8 cellular contexts compared by ENCODE assay signal in genomic region chr12:91577586-91578539, GRCh38.
DNase-seq lines count a peak whose midpoint lies in the region; ATAC-seq and TF ChIP-seq lines count a peak whose summit lies in the region.

No MANE protein-coding gene starts in this region.

- peak overlapping the region in 1 of 2 donors; percentile 78 for H3K27ac Mint-ChIP-seq in activated naive CD4-positive, alpha-beta T cell treated with anti-CD3 and anti-CD28 coated beads, Interleukin-2, amount 50 U/mL, for 72 hours
- no peak overlapping the region for H3K27ac Mint-ChIP-seq in glutamatergic neuron (ENCODE audit: unreplicated experiment)

- H3K4me3 ChIP-seq in DOHH2 (ENCODE audit: low read length): 0 out of 2 replicates have a peak overlapping the region, but pooled peaks have one; percentile 0
- H3K4me3 ChIP-seq in skeletal muscle satellite cell (ENCODE audit: low read length): peak overlapping the region; percentile 56

- no peaks in the 10 kb centered on the region for H4K20me1 ChIP-seq in DOHH2 (ENCODE audit: control insufficient read depth, insufficient read depth, low read depth, low read length)

- no peaks in the 10 kb centered on the region for H3K79me2 ChIP-seq in DOHH2 (ENCODE audit: control insufficient read depth, low read length)

- H3K4me1 ChIP-seq in DOHH2 (ENCODE audit: control insufficient read depth, low read length) (no peaks in the 10 kb centered on the region), skeletal muscle satellite cell (ENCODE audit: control insufficient read depth, insufficient read depth, low read length) (peaks cover 30% of the 10 kb centered on the region)

- no peaks in the 10 kb centered on the region for H3F3A ChIP-seq in DOHH2 (ENCODE audit: control insufficient read depth, insufficient read depth)

- peak; percentile 47 for TF ChIP-seq CTCF in DOHH2 (IDR thresholded peaks at IDR 0.05; ENCODE audit: low read depth, low read length, poor library complexity, severe bottlenecking)
- peak; percentile 84 for TF ChIP-seq CTCF in glutamatergic neuron (IDR thresholded peaks at IDR 0.05; ENCODE audit: partially characterized antibody, unreplicated experiment)

- H3K27ac ChIP-seq in DOHH2 (ENCODE audit: low read depth, low read length) (no peak overlapping the region), substantia nigra (ENCODE audit: low read depth, low read length, poor library complexity, severe bottlenecking) (no peak overlapping the region)

- ATAC-seq in GM21515 (IDR thresholded peaks at IDR 0.05; ENCODE audit: unreplicated experiment): peak; percentile 73
- peak; percentile 31 to 51 for ATAC-seq in activated naive CD4-positive, alpha-beta T cell treated with anti-CD3 and anti-CD28 coated beads, Interleukin-2, amount 50 U/mL, for 72 hours

- no peak overlapping the region for H3K4me2 ChIP-seq in DOHH2 (ENCODE audit: low read length)
- peak overlapping the region; percentile 74 for H3K4me2 ChIP-seq in skeletal muscle satellite cell (ENCODE audit: low read length)

- H3K36me3 Mint-ChIP-seq in activated naive CD4-positive, alpha-beta T cell treated with anti-CD3 and anti-CD28 coated beads, Interleukin-2, amount 50 U/mL, for 72 hours: no peaks in the 10 kb centered on the region
- no peaks in the 10 kb centered on the region for H3K36me3 Mint-ChIP-seq in glutamatergic neuron (ENCODE audit: unreplicated experiment)

- H3K4me1 Mint-ChIP-seq in glutamatergic neuron (ENCODE audit: low read depth, unreplicated experiment): peaks cover 5% of the 10 kb centered on the region

- H3K9ac ChIP-seq in skeletal muscle satellite cell (ENCODE audit: low read depth, low read length): peak overlapping the region; percentile 68

- H3K4me3 Mint-ChIP-seq in glutamatergic neuron (ENCODE audit: unreplicated experiment): no peak overlapping the region

- H3K9me3 Mint-ChIP-seq in activated naive CD4-positive, alpha-beta T cell treated with anti-CD3 and anti-CD28 coated beads, Interleukin-2, amount 50 U/mL, for 72 hours: no peaks in the 10 kb centered on the region
- no peaks in the 10 kb centered on the region for H3K9me3 Mint-ChIP-seq in glutamatergic neuron (ENCODE audit: unreplicated experiment)

- H3K9me3 ChIP-seq in DOHH2 (ENCODE audit: control insufficient read depth, insufficient read depth, low read length): no peaks in the 10 kb centered on the region
- no peaks in the 10 kb centered on the region for H3K9me3 ChIP-seq in skeletal muscle satellite cell (replicated peaks; ENCODE audit: low read length)

- H3K36me3 ChIP-seq in DOHH2 (ENCODE audit: control insufficient read depth, low read length) (no peaks in the 10 kb centered on the region), skeletal muscle satellite cell (ENCODE audit: insufficient read depth, low read length) (no peaks in the 10 kb centered on the region)

- DNase-seq in NAMALWA (ENCODE audit: low spot score) (peak; percentile 44), glutamatergic neuron (no peak), substantia nigra (lab: John Stamatoyannopoulos, UW) (no peak), middle frontal gyrus (ENCODE audit: extremely low spot score, low spot score) (no peak)
- DNase-seq in activated naive CD4-positive, alpha-beta T cell treated with anti-CD3 and anti-CD28 coated beads, Interleukin-2, amount 50 U/mL, for 72 hours (ENCODE audit: low spot score in 2 of 2): no peak

- H3K27me3 ChIP-seq in DOHH2 (ENCODE audit: control insufficient read depth, low read length) (peaks cover 2% of the 10 kb centered on the region; the same call in 1 of the 2 replicates), skeletal muscle satellite cell (ENCODE audit: control insufficient read depth, insufficient read depth, low read length) (no peaks in the 10 kb centered on the region)

- H3K27me3 Mint-ChIP-seq in glutamatergic neuron (ENCODE audit: unreplicated experiment): no peaks in the 10 kb centered on the region

- H3K9me2 ChIP-seq in DOHH2 (replicated peaks; ENCODE audit: control insufficient read depth, low read length): no peaks in the 10 kb centered on the region
